Comparison of ENCODE assay signal across 1 cellular context in genomic region chr5:88128813-88129212, GRCh38.
TF ChIP-seq lines count a peak whose summit lies in the region.

No MANE protein-coding gene starts in this region.

TF ChIP-seq in HepG2, 621 proteins besides CTCF, POLR2A, EP300 and RAD21 (continued from another document and continues in another):
- TF ChIP-seq HNRNPK (IDR thresholded peaks at IDR 0.05; ENCODE audit: low read depth, low read length, poor library complexity, severe bottlenecking): no peak
- no peak for TF ChIP-seq HIVEP1 (CRISPR knock-in tag; IDR thresholded peaks at IDR 0.05)
- TF ChIP-seq ZNF841 (CRISPR knock-in tag; IDR thresholded peaks at IDR 0.05; ENCODE audit: borderline replicate concordance): no peak
- TF ChIP-seq PRDM4 (CRISPR knock-in tag; IDR thresholded peaks at IDR 0.05; ENCODE audit: borderline replicate concordance): no peak
- 0 out of 2 replicates have a peak, but pooled peaks have one; percentile 21 for TF ChIP-seq SP5 (CRISPR knock-in tag; IDR thresholded peaks at IDR 0.05; ENCODE audit: borderline replicate concordance, low read depth)
- TF ChIP-seq CBX1 (IDR thresholded peaks at IDR 0.05; ENCODE audit: low read depth): no peak
- TF ChIP-seq MTA3 (CRISPR knock-in tag; IDR thresholded peaks at IDR 0.05): no peak
- TF ChIP-seq NFKB2 (CRISPR knock-in tag; IDR thresholded peaks at IDR 0.05; ENCODE audit: borderline replicate concordance): no peak
- TF ChIP-seq TGIF2 (CRISPR knock-in tag; IDR thresholded peaks at IDR 0.05): no peak
- no peak for TF ChIP-seq XRCC5 (optimal IDR thresholded peaks at IDR 0.05; ENCODE audit: low read length)
- no peak for TF ChIP-seq GLMP (CRISPR knock-in tag; IDR thresholded peaks at IDR 0.05; ENCODE audit: borderline replicate concordance)
- TF ChIP-seq MAFG (CRISPR knock-in tag; IDR thresholded peaks at IDR 0.05): no peak
- no peak for TF ChIP-seq ZNF773 (CRISPR knock-in tag; IDR thresholded peaks at IDR 0.05; ENCODE audit: borderline replicate concordance)
- TF ChIP-seq ZNF546 (CRISPR knock-in tag; conservative IDR thresholded peaks at IDR 0.05): no peak
- no peak for TF ChIP-seq SKIL (CRISPR knock-in tag; IDR thresholded peaks at IDR 0.05; ENCODE audit: borderline replicate concordance)
- peak; percentile 93 for TF ChIP-seq ZNF644 (CRISPR knock-in tag; IDR thresholded peaks at IDR 0.05; ENCODE audit: low read depth)
- no peak for TF ChIP-seq ZNF12 (CRISPR knock-in tag; IDR thresholded peaks at IDR 0.05)
- peak; percentile 88 for TF ChIP-seq HMG20A (CRISPR knock-in tag; IDR thresholded peaks at IDR 0.05; ENCODE audit: borderline replicate concordance)
- TF ChIP-seq ZNF556 (CRISPR knock-in tag; IDR thresholded peaks at IDR 0.05; ENCODE audit: borderline replicate concordance): no peak
- no peak for TF ChIP-seq ZNF33B (CRISPR knock-in tag; IDR thresholded peaks at IDR 0.05)
- no peak for TF ChIP-seq ATF6 (CRISPR knock-in tag; conservative IDR thresholded peaks at IDR 0.05)
- no peak for TF ChIP-seq ZNF704 (CRISPR knock-in tag; IDR thresholded peaks at IDR 0.05; ENCODE audit: borderline replicate concordance)
- TF ChIP-seq ZNF441 (CRISPR knock-in tag; IDR thresholded peaks at IDR 0.05; ENCODE audit: borderline replicate concordance): no peak
- TF ChIP-seq ZNF17 (CRISPR knock-in tag; IDR thresholded peaks at IDR 0.05): no peak
- no peak for TF ChIP-seq ZBTB37 (CRISPR knock-in tag; IDR thresholded peaks at IDR 0.05)
- TF ChIP-seq ZSCAN31 (CRISPR knock-in tag; IDR thresholded peaks at IDR 0.05; ENCODE audit: low read depth): no peak
- TF ChIP-seq ZNF44 (CRISPR knock-in tag; IDR thresholded peaks at IDR 0.05): no peak
- no peak for TF ChIP-seq FOXC1 (CRISPR knock-in tag; IDR thresholded peaks at IDR 0.05; ENCODE audit: borderline replicate concordance)
- peak; percentile 93; the same call in 1 of the 2 replicates for TF ChIP-seq NFIC (IDR thresholded peaks at IDR 0.05; ENCODE audit: low read length)
- TF ChIP-seq PLSCR1 (CRISPR knock-in tag; IDR thresholded peaks at IDR 0.05; ENCODE audit: borderline replicate concordance): no peak
- no peak for TF ChIP-seq ZNF747 (CRISPR knock-in tag; IDR thresholded peaks at IDR 0.05; ENCODE audit: borderline replicate concordance)
- TF ChIP-seq ZNF20 (CRISPR knock-in tag; IDR thresholded peaks at IDR 0.05): no peak
- no peak for TF ChIP-seq ZNF3 (CRISPR knock-in tag; IDR thresholded peaks at IDR 0.05)
- no peak for TF ChIP-seq ZNF569 (CRISPR knock-in tag; IDR thresholded peaks at IDR 0.05; ENCODE audit: borderline replicate concordance)
- TF ChIP-seq ZSCAN9 (CRISPR knock-in tag; IDR thresholded peaks at IDR 0.05; ENCODE audit: borderline replicate concordance): 0 out of 2 replicates have a peak, but pooled peaks have one; percentile 44
- TF ChIP-seq ZUFSP (CRISPR knock-in tag; IDR thresholded peaks at IDR 0.05; ENCODE audit: borderline replicate concordance): no peak
- TF ChIP-seq SNAPC5 (CRISPR knock-in tag; IDR thresholded peaks at IDR 0.05; ENCODE audit: borderline replicate concordance): no peak
- no peak for TF ChIP-seq ZIK1 (CRISPR knock-in tag; IDR thresholded peaks at IDR 0.05; ENCODE audit: borderline replicate concordance, low read depth)
- no peak for TF ChIP-seq TSC22D2 (CRISPR knock-in tag; IDR thresholded peaks at IDR 0.05; ENCODE audit: borderline replicate concordance)
- TF ChIP-seq SNAPC4 (CRISPR knock-in tag; IDR thresholded peaks at IDR 0.05): no peak
- TF ChIP-seq GPBP1L1 (CRISPR knock-in tag; IDR thresholded peaks at IDR 0.05): no peak
